11 cellular contexts compared by ENCODE assay signal in genomic region chr14:32703246-32703645, GRCh38.
DNase-seq lines count a peak whose midpoint lies in the region; ATAC-seq, FAIRE-seq and TF ChIP-seq lines count a peak whose summit lies in the region.
"Had no signal": no experiment of that assay in that cellular context is flagged by ENCODE, and none has a peak within 500 bp of the region (broad histone marks: within the 10 kb centered on the region; RNA-seq: fewer than 3 reads in every experiment).

No MANE protein-coding gene starts in this region.

- no peaks in the 10 kb centered on the region for H3K27me3 Mint-ChIP-seq in effector memory CD8-positive, alpha-beta T cell
- H3K27me3 Mint-ChIP-seq: CD4-positive, alpha-beta T cell had no signal

- 90% methylated on average over 4 of the region's 4 CpGs for WGBS in HUES64
- WGBS in lung, 2 donors = 57 to 87% methylated on average over 4 of the region's 4 CpGs

- H3K4me2 ChIP-seq in endothelial cell of umbilical vein (ENCODE audit: insufficient read depth, low read length) = no peak overlapping the region

- no peaks in the 10 kb centered on the region for H3K9me3 Mint-ChIP-seq in effector memory CD8-positive, alpha-beta T cell
- H3K9me3 Mint-ChIP-seq: CD4-positive, alpha-beta T cell had no signal

- DNase-seq in endothelial cell of umbilical vein (ENCODE audit: low read depth, low spot score) (peak; percentile 20), lung (ENCODE audit: low spot score) (no peak), colonic mucosa (no peak), glomerular visceral epithelial cell (ENCODE audit: extremely low spot score) (no peak)
- DNase-seq in effector memory CD8-positive, alpha-beta T cell = no peak
- DNase-seq: KG1 had no signal

- no peaks in the 10 kb centered on the region for H3K27me3 ChIP-seq in HUES64 (ENCODE audit: insufficient read depth, low read length)
- H3K27me3 ChIP-seq in endothelial cell of umbilical vein (ENCODE audit: control insufficient read depth in 2 of 2, insufficient read depth in 2 of 2, low read length in 2 of 2) = peaks cover 2 to 3% of the 10 kb centered on the region in 2 experiments
- no peaks in the 10 kb centered on the region for H3K27me3 ChIP-seq in lung (ENCODE audit: control insufficient read depth, insufficient read depth)
- no peaks in the 10 kb centered on the region for H3K27me3 ChIP-seq in colonic mucosa
- H3K27me3 ChIP-seq: adrenal gland had no signal

- H3K4me1 ChIP-seq in HUES64 (ENCODE audit: insufficient read depth, low read length) = peaks cover 15% of the 10 kb centered on the region; the same call in 1 of the 2 replicates
- peaks cover 7% of the 10 kb centered on the region for H3K4me1 ChIP-seq in endothelial cell of umbilical vein (ENCODE audit: control insufficient read depth, extremely low read depth, insufficient read depth, low read length)
- peaks cover 3 to 22% of the 10 kb centered on the region in 2 donors for H3K4me1 ChIP-seq in lung (ENCODE audit: control insufficient read depth in 2 of 2, insufficient read depth in 2 of 2, low read length in 2 of 2)
- no peaks in the 10 kb centered on the region for H3K4me1 ChIP-seq in colonic mucosa

- H3K36me3 Mint-ChIP-seq in effector memory CD8-positive, alpha-beta T cell (ENCODE audit: insufficient read depth) = no peaks in the 10 kb centered on the region

- H3K4me1 Mint-ChIP-seq in effector memory CD8-positive, alpha-beta T cell (ENCODE audit: low read depth in 2 of 2) = no peaks in the 10 kb centered on the region

- CTCF ChIA-PET in endothelial cell of umbilical vein (lab: Charles Lee) = no interaction called here

- dilution Hi-C loops in endothelial cell of umbilical vein (cut with MboI; ENCODE audit: extremely low pct_ligation_motif_present, low sequenced_read_pairs) = no loop called here

- no peak for TF ChIP-seq POLR2A in endothelial cell of umbilical vein (IDR thresholded peaks at IDR 0.05; ENCODE audit: low read depth, low read length)

- H3K36me3 ChIP-seq in HUES64 (ENCODE audit: insufficient read depth, low read length) (no peaks in the 10 kb centered on the region), endothelial cell of umbilical vein (ENCODE audit: control insufficient read depth in 2 of 2, extremely low read depth in 1 of 2, insufficient read depth in 2 of 2, low read length in 2 of 2) (no peaks in the 10 kb centered on the region), lung (ENCODE audit: control insufficient read depth in 2 of 2, insufficient read depth in 2 of 2, low read length in 2 of 2) (peaks cover 0 to 4% of the 10 kb centered on the region in 2 donors), colonic mucosa (no peaks in the 10 kb centered on the region)
- H3K36me3 ChIP-seq: adrenal gland had no signal

- no peaks in the 10 kb centered on the region for H3K9me1 ChIP-seq in endothelial cell of umbilical vein (replicated peaks; ENCODE audit: control insufficient read depth, extremely low read depth, insufficient read depth, low read length)

- H3K4me3 Mint-ChIP-seq in effector memory CD8-positive, alpha-beta T cell = no peak overlapping the region
- H3K4me3 Mint-ChIP-seq: CD4-positive, alpha-beta T cell had no signal

- TF ChIP-seq CTCF in endothelial cell of umbilical vein (IDR thresholded peaks at IDR 0.05; ENCODE audit: extremely low read depth in 1 of 2, insufficient read depth in 1 of 2, low read depth in 1 of 2, low read length in 2 of 2) (no peak), lung (IDR thresholded peaks at IDR 0.05; ENCODE audit: control extremely low read depth, extremely low read depth) (no peak), colonic mucosa (IDR thresholded peaks at IDR 0.05) (no peak)

- H2AFZ ChIP-seq in endothelial cell of umbilical vein (ENCODE audit: low read depth, low read length) = no peak overlapping the region

- no peak overlapping the region for H3K27ac Mint-ChIP-seq in effector memory CD8-positive, alpha-beta T cell

- ATAC-seq in lung (ENCODE audit: insufficient read depth, low FRiP score) (no peak), GM19463 (IDR thresholded peaks at IDR 0.05; ENCODE audit: unreplicated experiment) (no peak)
- ATAC-seq in effector memory CD8-positive, alpha-beta T cell (replicated peaks) = no peak

- FAIRE-seq in endothelial cell of umbilical vein (lab: Jason Lieb, UNC) = no peak

- H3K27ac ChIP-seq in HUES64 (ENCODE audit: low read depth, low read length) = peak overlapping the region; percentile 14; the same call in 1 of the 2 replicates
- peak overlapping the region; percentile 2 for H3K27ac ChIP-seq in endothelial cell of umbilical vein (ENCODE audit: insufficient read depth, low read depth, low read length)
- peak overlapping the region; percentile 62 to 66 for H3K27ac ChIP-seq in lung (ENCODE audit: low read depth in 1 of 2, low read length in 1 of 2)
- peak overlapping the region in 16 of 21 experiments; percentile 29 to 88 (median 77) for H3K27ac ChIP-seq in skin epidermis
- no peak overlapping the region for H3K27ac ChIP-seq in colonic mucosa

- no peak overlapping the region for H3K4me3 ChIP-seq in HUES64 (ENCODE audit: low read length)
- no peak overlapping the region for H3K4me3 ChIP-seq in endothelial cell of umbilical vein (replicated peaks in 1 of 3; ENCODE audit: insufficient read depth in 1 of 3, low read depth in 1 of 3, low read length in 3 of 3)
- H3K4me3 ChIP-seq in lung = no peak overlapping the region
- no peak overlapping the region for H3K4me3 ChIP-seq in skin epidermis
- H3K4me3 ChIP-seq in colonic mucosa = no peak overlapping the region
- H3K4me3 ChIP-seq: adrenal gland had no signal

- H4K20me1 ChIP-seq in endothelial cell of umbilical vein (replicated peaks; ENCODE audit: control insufficient read depth, extremely low read depth, insufficient read depth, low read length) = no peaks in the 10 kb centered on the region

- H3K9me3 ChIP-seq in HUES64 (ENCODE audit: insufficient read depth, low read depth, low read length) (no peaks in the 10 kb centered on the region), endothelial cell of umbilical vein (replicated peaks; ENCODE audit: control insufficient read depth, insufficient read depth, low read length) (no peaks in the 10 kb centered on the region), lung (ENCODE audit: control insufficient read depth in 2 of 2, insufficient read depth in 1 of 2, low read length in 1 of 2) (no peaks in the 10 kb centered on the region), colonic mucosa (no peaks in the 10 kb centered on the region)

- POLR2A ChIA-PET in endothelial cell of umbilical vein (lab: Charles Lee) = no interaction called here

- H3K9ac ChIP-seq in HUES64 (ENCODE audit: low read depth, low read length) (no peak overlapping the region; the same call in 1 of the 2 replicates), endothelial cell of umbilical vein (replicated peaks; ENCODE audit: extremely low read depth, insufficient read depth, low read length) (no peak overlapping the region), colonic mucosa (ENCODE audit: low read depth in 2 of 2, low read length in 2 of 2) (no peak overlapping the region)

- intact Hi-C loops in endothelial cell of umbilical vein (cut with micrococcal nuclease) (loop anchor here (2.0 to 5.0 kb wide), 2 partner anchors 96 to 114 kb away; no protein-coding TSS in a partner anchor), colonic mucosa (cut with DNase I) (no loop called here)

- no peaks in the 10 kb centered on the region for H3K79me2 ChIP-seq in endothelial cell of umbilical vein (ENCODE audit: control insufficient read depth, insufficient read depth, low read length)

- no TSS peak for BruUV-seq in endothelial cell of umbilical vein (replicated peaks; lab: Mats Ljungman, UMichigan)

TF ChIP-seq in endothelial cell of umbilical vein, 7 proteins besides CTCF, POLR2A, EP300 and RAD21:
- no peak for TF ChIP-seq JUN (IDR thresholded peaks at IDR 0.05; ENCODE audit: borderline replicate concordance, insufficient read depth, insufficient read length, low read depth)
- no peak for TF ChIP-seq POLR2AphosphoS5 (IDR thresholded peaks at IDR 0.05; ENCODE audit: insufficient read depth, low read depth, low read length)
- TF ChIP-seq MYC (IDR thresholded peaks at IDR 0.05; ENCODE audit: low read depth, low read length) = no peak
- no peak for TF ChIP-seq FOS (IDR thresholded peaks at IDR 0.05; ENCODE audit: borderline replicate concordance, insufficient read depth, low read length)
- no peak for TF ChIP-seq MAX (IDR thresholded peaks at IDR 0.05; ENCODE audit: insufficient read depth, insufficient read length)
- TF ChIP-seq EZH2 (IDR thresholded peaks at IDR 0.05; ENCODE audit: borderline replicate concordance, low read depth, low read length, severe bottlenecking) = no peak
- TF ChIP-seq GATA2 (IDR thresholded peaks at IDR 0.05; ENCODE audit: insufficient read depth, insufficient read length, low read depth, low read length) = no peak
